ENCODE assay signal across 18 cellular contexts in the genomic region with DNA sequence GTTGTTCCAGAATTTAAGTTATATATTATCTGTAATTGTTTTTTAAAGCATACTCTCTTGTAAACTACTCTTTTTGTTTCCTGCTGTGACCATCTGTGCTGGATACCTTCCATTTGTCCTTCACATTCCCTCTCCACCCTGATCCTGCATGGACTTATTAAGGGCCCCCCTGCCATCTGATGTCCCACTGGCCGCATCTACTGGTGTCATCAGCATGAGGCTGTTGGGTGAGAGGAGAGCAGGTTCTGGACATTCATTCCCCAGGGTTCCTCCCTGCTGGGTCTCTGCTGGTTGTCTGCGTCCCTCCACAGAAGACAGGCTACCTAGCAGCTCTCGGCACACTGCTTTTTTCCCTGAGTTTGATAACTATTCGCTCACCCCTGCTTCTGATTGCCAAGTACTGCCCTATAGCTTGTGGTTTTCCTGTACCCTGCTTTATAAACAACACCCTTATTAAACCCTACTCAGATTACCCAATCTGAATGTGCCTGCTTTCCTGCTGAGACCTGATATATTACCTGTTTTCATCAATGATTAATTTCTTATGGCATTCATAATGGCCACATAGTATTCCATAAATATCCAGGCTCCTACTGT. TPM values are rescaled to one million over a fixed set of nuclear protein-coding genes. Genes with fewer than 3 reads are reported as not detected.
DNase-seq lines count a peak whose midpoint lies in the region; TF ChIP-seq lines count a peak whose summit lies in the region.
"Had no signal": no experiment of that assay in that cellular context is flagged by ENCODE, and none has a peak within 500 bp of the region (broad histone marks: within the 10 kb centered on the region; RNA-seq: fewer than 3 reads in every experiment).

No MANE protein-coding gene starts in this region.

- no peak overlapping the region for H3K9ac ChIP-seq in mammary epithelial cell (ENCODE audit: insufficient read depth, low read length)

- H3K4me1 ChIP-seq in Caco-2 (no peaks in the 10 kb centered on the region), mammary epithelial cell (ENCODE audit: insufficient read depth, low read length) (peaks cover 19% of the 10 kb centered on the region), ascending aorta (no peaks in the 10 kb centered on the region)
- H3K4me1 ChIP-seq: BE2C, tibial artery had no signal

- dilution Hi-C loops in mammary epithelial cell (cut with HindIII; ENCODE audit: low sequenced_read_pairs): no loop called here

- BruUV-seq in Caco-2 (replicated peaks; lab: Mats Ljungman, UMichigan) (no TSS peak), mammary epithelial cell (replicated peaks; lab: Mats Ljungman, UMichigan) (no TSS peak)

- WGBS in mammary epithelial cell (ENCODE audit: low coverage, missing lambda C conversion rate): 53% methylated on average over 4 of the region's 4 CpGs

- H3K27me3 ChIP-seq in Caco-2 (replicated peaks; ENCODE audit: control insufficient read depth, insufficient read depth, low read length): no peaks in the 10 kb centered on the region
- no peaks in the 10 kb centered on the region for H3K27me3 ChIP-seq in mammary epithelial cell (ENCODE audit: insufficient read depth, low read length)
- no peaks in the 10 kb centered on the region for H3K27me3 ChIP-seq in ascending aorta
- H3K27me3 ChIP-seq: BE2C, tibial artery had no signal

- TF ChIP-seq CTCF in Caco-2 (IDR thresholded peaks at IDR 0.05; ENCODE audit: insufficient read depth in 1 of 2, low read depth in 1 of 2, low read length in 1 of 2, severe bottlenecking in 1 of 2, unreplicated experiment in 1 of 2) (no peak), mammary epithelial cell (conservative IDR thresholded peaks at IDR 0.05 in 1 of 2, IDR thresholded peaks at IDR 0.05 in 1 of 2; ENCODE audit: extremely low read depth in 1 of 2, insufficient read depth in 1 of 2, low read depth in 1 of 2, low read length in 2 of 2) (no peak), nephron progenitor cell (IDR thresholded peaks at IDR 0.05) (no peak), ascending aorta (IDR thresholded peaks at IDR 0.05) (no peak)

- intact Hi-C loops in Caco-2 (cut with micrococcal nuclease; ENCODE audit: unreplicated experiment) (no loop called here), mammary epithelial cell (cut with micrococcal nuclease) (loop anchor here (5.0 kb wide), 1 partner anchor 69 kb away; no protein-coding TSS in a partner anchor), ascending aorta (cut with DNase I) (no loop called here)

- no peaks in the 10 kb centered on the region for H3K36me3 Mint-ChIP-seq in Caco-2 (ENCODE audit: insufficient read depth, unreplicated experiment)
- H3K36me3 Mint-ChIP-seq in nephron progenitor cell (ENCODE audit: low read depth): peaks cover 38% of the 10 kb centered on the region

- in situ Hi-C loops in mammary epithelial cell (cut with MboI; ENCODE audit: low sequenced_read_pairs in 2 of 2): no loop called here

- H3K36me3 ChIP-seq in Caco-2 (ENCODE audit: control insufficient read depth, insufficient read depth, low read length) (no peaks in the 10 kb centered on the region), mammary epithelial cell (ENCODE audit: insufficient read depth, low read length) (no peaks in the 10 kb centered on the region), ascending aorta (no peaks in the 10 kb centered on the region)
- H3K36me3 ChIP-seq: BE2C, lower lobe of right lung, tibial artery had no signal

- CTCF ChIA-PET in Caco-2 (lab: Charles Lee): no interaction called here
- CTCF ChIA-PET in mammary epithelial cell (lab: Charles Lee; ENCODE audit: low non-redundant PET): no interaction called here

- H3K4me3 ChIP-seq in Caco-2 (ENCODE audit: low read depth, low read length): no peak overlapping the region
- no peak overlapping the region for H3K4me3 ChIP-seq in mammary epithelial cell (replicated peaks in 1 of 3; ENCODE audit: insufficient read depth in 1 of 3, low read depth in 2 of 3, low read length in 3 of 3)
- H3K4me3 ChIP-seq in ascending aorta: no peak overlapping the region
- H3K4me3 ChIP-seq: lower lobe of right lung, tibial artery had no signal

- no peak overlapping the region for H2AFZ ChIP-seq in mammary epithelial cell (ENCODE audit: low read depth, low read length)

- H3K9me3 ChIP-seq in Caco-2 (no peaks in the 10 kb centered on the region), mammary epithelial cell (replicated peaks; ENCODE audit: insufficient read depth, low read length) (no peaks in the 10 kb centered on the region), ascending aorta (no peaks in the 10 kb centered on the region)
- H3K9me3 ChIP-seq: BE2C, lower lobe of right lung, tibial artery had no signal

- H3K4me1 Mint-ChIP-seq in Caco-2 (ENCODE audit: low read depth, unreplicated experiment) (peaks cover 37% of the 10 kb centered on the region), nephron progenitor cell (peaks cover 13% of the 10 kb centered on the region)

- H3K27me3 Mint-ChIP-seq in Caco-2 (ENCODE audit: insufficient read depth, unreplicated experiment) (no peaks in the 10 kb centered on the region), nephron progenitor cell (ENCODE audit: low read depth, poor library complexity) (peaks cover 6% of the 10 kb centered on the region)

- H3K9me3 Mint-ChIP-seq in Caco-2 (ENCODE audit: unreplicated experiment): no peaks in the 10 kb centered on the region
- peaks cover 2% of the 10 kb centered on the region for H3K9me3 Mint-ChIP-seq in nephron progenitor cell
- H3K9me3 Mint-ChIP-seq: T-helper 1 cell treated with Interleukin-12 subunit alpha and Interleukin-12 subunit beta and Interleukin-4 antibody, amounts not matched to agents 30 μg/mL and 1 μg/mL, for 36 hours had no signal

- DNase-seq in Caco-2 (no peak), HuH-7 (ENCODE audit: low spot score) (peak; percentile 28), mammary epithelial cell (peak; percentile 69), nephron progenitor cell (no peak), ascending aorta (ENCODE audit: low spot score in 2 of 2) (no peak), NCI-H1694 (lab: John Stamatoyannopoulos, UW) (no peak), NCI-H774 (lab: John Stamatoyannopoulos, UW) (no peak)
- DNase-seq: activated gamma-delta T cell treated with Interleukin-2 at 50 U/mL for 16 hours; BE2C; cortex of kidney; DMS53; lower lobe of right lung; naive B cell; NCI-H1417 treated with DMSO at 0.1 percent for 48 hours; NCI-H345; NK-92 treated with Interleukin-12 subunit alpha and Interleukin-12 subunit beta, amount 100 ng/mL, for 24 hours; tibial artery had no signal

- peak overlapping the region; percentile 69 for H3K27ac Mint-ChIP-seq in Caco-2 (ENCODE audit: unreplicated experiment)
- H3K27ac Mint-ChIP-seq in nephron progenitor cell: peak overlapping the region; percentile 24
- H3K27ac Mint-ChIP-seq: T-helper 1 cell treated with Interleukin-12 subunit alpha and Interleukin-12 subunit beta and Interleukin-4 antibody, amounts not matched to agents 30 μg/mL and 1 μg/mL, for 36 hours had no signal

- H3K4me3 Mint-ChIP-seq in Caco-2 (ENCODE audit: unreplicated experiment): no peak overlapping the region
- no peak overlapping the region for H3K4me3 Mint-ChIP-seq in nephron progenitor cell
- H3K4me3 Mint-ChIP-seq: naive B cell; T-helper 1 cell treated with Interleukin-12 subunit alpha and Interleukin-12 subunit beta and Interleukin-4 antibody, amounts not matched to agents 30 μg/mL and 1 μg/mL, for 36 hours had no signal

- no peak overlapping the region for H3K4me2 ChIP-seq in mammary epithelial cell (ENCODE audit: insufficient read depth, low read depth, low read length)

- POLR2A ChIA-PET in Caco-2 (lab: Charles Lee): no interaction called here

- no peaks in the 10 kb centered on the region for H4K20me1 ChIP-seq in mammary epithelial cell (ENCODE audit: insufficient read depth, low read length)

- H3K79me2 ChIP-seq in mammary epithelial cell (ENCODE audit: insufficient read depth, low read length): no peaks in the 10 kb centered on the region

- H3K27ac ChIP-seq in mammary epithelial cell (ENCODE audit: insufficient read depth, low read depth, low read length): no peak overlapping the region
- no peak overlapping the region for H3K27ac ChIP-seq in ascending aorta
- H3K27ac ChIP-seq: lower lobe of right lung, tibial artery had no signal

RNA-seq across cellular contexts. Expression of gene CMTM8, which starts 7.7 kb away (rescaled TPM):
- total RNA-seq in Caco-2 (2022): 28.2 and 28.5 TPM in 2 replicates
- total RNA-seq in mammary epithelial cell: 1 to 10 TPM in 1 of 2 donors, under 1 TPM in 1; 0.67 to 2.9 TPM
- polyA plus RNA-seq in mammary epithelial cell: 2.7 TPM
- not detected for polyA minus RNA-seq in mammary epithelial cell
- 6.6 TPM for total RNA-seq in ascending aorta

Comparison
In these comparisons a context has a peak if more than half of its experiments do, and no peak if none do; other contexts are left out.
1. DNase-seq: peak in HuH-7 (single experiment) and mammary epithelial cell (single experiment); none in Caco-2 (0 of 2), nephron progenitor cell (single experiment), ascending aorta (0 of 2), NCI-H1694 (single experiment) and NCI-H774 (single experiment).